Comparison of ENCODE assay signal across 16 cellular contexts in the genomic region with DNA sequence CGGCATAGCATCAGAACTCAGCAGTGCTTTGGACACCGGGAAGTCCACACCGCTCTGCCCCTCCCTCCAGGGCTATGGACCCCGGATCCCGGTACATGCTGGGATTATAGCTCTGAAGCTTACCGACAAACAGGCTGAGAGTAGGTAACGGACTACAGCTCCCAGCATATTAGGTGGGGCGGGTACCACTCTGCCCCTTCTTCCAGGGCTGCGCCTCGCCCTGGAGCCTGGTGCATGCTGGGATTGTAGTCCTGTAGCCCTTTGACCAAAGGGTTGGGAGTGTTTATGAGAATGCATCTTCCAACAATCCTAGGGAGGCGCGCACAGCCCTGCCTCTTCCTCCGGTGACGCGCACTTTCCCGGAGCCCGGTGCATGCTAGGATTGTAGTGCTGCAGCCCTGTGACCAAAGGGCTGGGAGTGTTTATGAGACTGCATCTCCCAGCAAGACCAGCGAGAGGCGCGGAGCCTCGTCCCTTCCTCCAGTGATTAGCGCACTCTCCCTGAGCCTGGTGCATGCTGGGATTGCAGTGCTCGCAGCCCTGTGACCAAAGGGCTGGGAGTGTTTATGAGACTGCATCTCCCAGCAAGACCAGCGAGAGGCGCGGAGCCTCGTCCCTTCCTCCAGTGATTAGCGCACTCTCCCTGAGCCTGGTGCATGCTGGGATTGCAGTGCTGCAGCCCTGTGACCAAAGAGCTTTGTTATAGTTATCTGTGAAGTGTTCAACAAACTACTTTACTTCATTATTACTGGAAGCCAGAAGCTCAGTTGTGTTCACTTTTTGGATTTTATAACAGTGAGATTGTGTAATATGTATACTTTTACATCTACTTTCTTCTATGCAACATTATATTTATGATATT. TPM values are rescaled to one million over a fixed set of nuclear protein-coding genes. Genes with fewer than 3 reads are reported as not detected.
"Had no signal": no experiment of that assay in that cellular context is flagged by ENCODE, and none has a peak within 500 bp of the region (broad histone marks: within the 10 kb centered on the region; RNA-seq: fewer than 3 reads in every experiment).

No MANE protein-coding gene starts in this region.

RNA-seq across cellular contexts. Expression of gene DBET, which starts 14.7 kb away (rescaled TPM):
- total RNA-seq: esophagus muscularis mucosa; fibroblast of villous mesenchyme; hepatocyte; kidney; left cardiac atrium; liver; lung microvascular endothelial cell; naive thymus-derived CD4-positive, alpha-beta T cell; osteoblast; pulmonary artery endothelial cell; sciatic nerve; skeletal muscle tissue; stomach; urinary bladder had no signal
- polyA plus RNA-seq: hepatocyte; liver; naive thymus-derived CD4-positive, alpha-beta T cell; neural cell; stomach; thymus; urinary bladder had no signal

RNA-seq across cellular contexts. Expression of gene FRG2, which starts 22.6 kb away (rescaled TPM):
- total RNA-seq: esophagus muscularis mucosa; fibroblast of villous mesenchyme; hepatocyte; kidney; left cardiac atrium; liver; lung microvascular endothelial cell; naive thymus-derived CD4-positive, alpha-beta T cell; osteoblast; pulmonary artery endothelial cell; sciatic nerve; skeletal muscle tissue; stomach; urinary bladder had no signal
- polyA plus RNA-seq: hepatocyte; liver; naive thymus-derived CD4-positive, alpha-beta T cell; neural cell; stomach; thymus; urinary bladder had no signal
